ENCODE assay signal across 15 cellular contexts in the genomic region with DNA sequence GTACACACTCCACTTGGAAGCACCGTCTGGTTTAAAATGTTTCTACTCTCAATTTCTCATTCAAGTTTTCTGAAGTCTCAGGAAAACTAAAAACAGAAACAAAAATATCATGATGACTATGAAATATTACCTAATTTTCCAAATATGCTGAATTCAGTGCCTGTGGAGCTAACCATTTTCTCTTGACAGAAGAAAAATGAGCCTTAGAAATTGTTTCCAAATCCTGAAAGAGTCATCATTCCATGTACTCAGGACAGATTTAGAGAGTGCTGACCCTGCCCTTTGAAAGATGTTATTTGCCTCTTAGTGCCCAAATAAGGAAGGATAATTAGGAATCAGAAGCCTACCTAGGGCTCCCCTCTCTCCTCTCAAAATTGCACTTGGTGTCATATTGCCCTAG. TPM values are rescaled to one million over a fixed set of nuclear protein-coding genes. Genes with fewer than 3 reads are reported as not detected.
DNase-seq lines count a peak whose midpoint lies in the region; ATAC-seq and TF ChIP-seq lines count a peak whose summit lies in the region.
"Had no signal": no experiment of that assay in that cellular context is flagged by ENCODE, and none has a peak within 500 bp of the region (broad histone marks: within the 10 kb centered on the region; RNA-seq: fewer than 3 reads in every experiment).

No MANE protein-coding gene starts in this region.

- H3K9me3 ChIP-seq in DOHH2 (ENCODE audit: control insufficient read depth, insufficient read depth, low read length), result no peaks in the 10 kb centered on the region
- H3K9me3 ChIP-seq in SU-DHL-6 (ENCODE audit: insufficient read depth, low read length), result no peaks in the 10 kb centered on the region
- H3K9me3 ChIP-seq: Peyer's patch had no signal

- H3F3A ChIP-seq in DOHH2 (ENCODE audit: control insufficient read depth, insufficient read depth) (peaks cover 31% of the 10 kb centered on the region), SU-DHL-6 (ENCODE audit: insufficient read depth) (peaks cover 55% of the 10 kb centered on the region)

- H3K9me2 ChIP-seq in DOHH2 (replicated peaks; ENCODE audit: control insufficient read depth, low read length) (no peaks in the 10 kb centered on the region), SU-DHL-6 (replicated peaks; ENCODE audit: insufficient read depth, low read length) (no peaks in the 10 kb centered on the region)

- H3K4me3 ChIP-seq in DOHH2 (ENCODE audit: low read length) (peak overlapping the region; percentile 87), SU-DHL-6 (ENCODE audit: insufficient read depth, low read length, poor library complexity, severe bottlenecking) (peak overlapping the region; percentile 52), fibroblast of the aortic adventitia (ENCODE audit: low read depth, low read length) (no peak overlapping the region)
- H3K4me3 ChIP-seq: GM23248 had no signal

- H4K20me1 ChIP-seq in DOHH2 (ENCODE audit: control insufficient read depth, insufficient read depth, low read depth, low read length), result no peaks in the 10 kb centered on the region
- no peaks in the 10 kb centered on the region for H4K20me1 ChIP-seq in SU-DHL-6 (ENCODE audit: low read depth, low read length)

- peaks cover 97% of the 10 kb centered on the region for H3K4me1 ChIP-seq in DOHH2 (ENCODE audit: control insufficient read depth, low read length)

- no peak overlapping the region for H2AFZ ChIP-seq in SU-DHL-6 (ENCODE audit: low read depth, low read length, severe bottlenecking)
- H2AFZ ChIP-seq: GM23248 had no signal

- H3K4me2 ChIP-seq in DOHH2 (ENCODE audit: low read length) (peak overlapping the region; percentile 98), SU-DHL-6 (ENCODE audit: low read depth, low read length, poor library complexity, severe bottlenecking) (peak overlapping the region; percentile 85)

- DNase-seq in fibroblast of the aortic adventitia (ENCODE audit: low read depth) (peak; percentile 50), stromal cell of bone marrow (ENCODE audit: low read depth) (peak; percentile 9), COR-L47 (lab: John Stamatoyannopoulos, UW) (no peak)
- no peak for DNase-seq in stimulated activated naive CD8-positive, alpha-beta T cell treated with anti-CD3 and anti-CD28 coated beads, Interleukin-15, Interleukin-2, amounts not matched to agents 100 U/mL and 50 U/mL, for 24 hours
- DNase-seq: CD4-positive, CD25-positive, alpha-beta regulatory T cell; DMS79; GM23248; NCI-H1436; NCI-H2029; NCI-H748 treated with DMSO at 0.1 percent for 48 hours had no signal

- H3K27ac ChIP-seq in DOHH2 (ENCODE audit: low read depth, low read length), result peak overlapping the region; percentile 97
- H3K27ac ChIP-seq in SU-DHL-6 (ENCODE audit: low read depth, low read length), result peak overlapping the region; percentile 98
- H3K27ac ChIP-seq: GM23248 had no signal

- peaks cover 70% of the 10 kb centered on the region for H3K79me2 ChIP-seq in DOHH2 (ENCODE audit: control insufficient read depth, low read length)
- peaks cover 53% of the 10 kb centered on the region for H3K79me2 ChIP-seq in SU-DHL-6 (ENCODE audit: insufficient read depth, low read length)

- no peaks in the 10 kb centered on the region for H3K27me3 ChIP-seq in DOHH2 (ENCODE audit: control insufficient read depth, low read length)
- no peaks in the 10 kb centered on the region for H3K27me3 ChIP-seq in SU-DHL-6 (ENCODE audit: low read length)
- H3K27me3 ChIP-seq: Peyer's patch had no signal

- TF ChIP-seq CTCF in DOHH2 (IDR thresholded peaks at IDR 0.05; ENCODE audit: low read depth, low read length, poor library complexity, severe bottlenecking) (no peak), SU-DHL-6 (IDR thresholded peaks at IDR 0.05; ENCODE audit: insufficient read depth, low read length, poor library complexity, severe bottlenecking) (no peak), fibroblast of the aortic adventitia (IDR thresholded peaks at IDR 0.05; ENCODE audit: insufficient read depth, low read length) (no peak)

- H3K9ac ChIP-seq in SU-DHL-6 (ENCODE audit: low read length), result peak overlapping the region; percentile 74
- H3K9ac ChIP-seq: GM23248 had no signal

- ATAC-seq in HG03521 (IDR thresholded peaks at IDR 0.05; ENCODE audit: unreplicated experiment), result no peak
- ATAC-seq in stimulated activated naive CD8-positive, alpha-beta T cell treated with anti-CD3 and anti-CD28 coated beads, Interleukin-15, Interleukin-2, amounts not matched to agents 100 U/mL and 50 U/mL, for 24 hours, result no peak
- ATAC-seq: Right ventricle myocardium inferior had no signal

- H3K36me3 ChIP-seq in DOHH2 (ENCODE audit: control insufficient read depth, low read length) (peaks cover 29% of the 10 kb centered on the region), SU-DHL-6 (ENCODE audit: low read length) (no peaks in the 10 kb centered on the region)
- H3K36me3 ChIP-seq: Peyer's patch had no signal

RNA-seq across cellular contexts. Expression of gene TOP3B, which starts 49.0 kb away (rescaled TPM):
- total RNA-seq in fibroblast of the aortic adventitia (ENCODE audit: low replicate concordance), result 20.9 and 31.2 TPM in 2 replicates

Comparison
In these comparisons a context has a peak if more than half of its experiments do, and no peak if none do; other contexts are left out.
1. DNase-seq: peak in fibroblast of the aortic adventitia (single experiment) and stromal cell of bone marrow (single experiment); none in stimulated activated naive CD8-positive, alpha-beta T cell treated with anti-CD3 and anti-CD28 coated beads, Interleukin-15, Interleukin-2, amounts not matched to agents 100 U/mL and 50 U/mL, for 24 hours (single experiment) and COR-L47 (single experiment).